ENCODE assay signal across 21 cellular contexts in the genomic region with DNA sequence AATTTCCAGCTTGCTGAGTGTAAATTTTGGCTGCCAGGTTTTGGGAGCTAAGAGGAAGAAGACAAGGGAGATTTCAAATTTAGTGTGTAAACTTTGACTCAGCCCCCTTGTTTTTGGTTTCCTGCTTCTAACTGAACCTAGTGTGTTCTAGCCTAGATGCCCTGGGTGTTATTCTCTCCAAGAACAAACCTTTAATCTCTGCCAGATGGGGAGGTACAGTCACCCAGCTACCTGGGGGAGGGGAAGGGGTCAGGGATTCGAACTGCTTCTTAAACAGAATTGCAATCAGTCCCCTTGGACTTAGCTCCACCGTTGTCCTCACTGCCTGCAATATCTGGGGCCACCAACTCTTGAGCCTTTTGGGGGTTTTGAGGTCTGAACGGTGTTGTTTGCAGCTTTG.
"Had no signal": no experiment of that assay in that cellular context is flagged by ENCODE, and none has a peak within 500 bp of the region (broad histone marks: within the 10 kb centered on the region; RNA-seq: fewer than 3 reads in every experiment).

No MANE protein-coding gene starts in this region.

- H3K4me1 ChIP-seq: ascending aorta, body of pancreas had no signal

- H3K27ac Mint-ChIP-seq: activated CD8-positive, alpha-beta T cell treated with anti-CD3 and anti-CD28 coated beads for 36 hours; activated naive CD8-positive, alpha-beta T cell treated with anti-CD3 and anti-CD28 coated beads, Interleukin-2, amount 10 ng/mL, durations not matched to agents 7 days and 5 days had no signal

- DNase-seq: activated CD4-positive, alpha-beta T cell treated with anti-CD3 and anti-CD28 coated beads for 4 hours; activated CD8-positive, alpha-beta memory T cell treated with anti-CD3 and anti-CD28 coated beads, Interleukin-2, amount 50 U/mL, for 4 hours; activated CD8-positive, alpha-beta T cell treated with anti-CD3 and anti-CD28 coated beads for 36 hours; activated naive CD4-positive, alpha-beta T cell treated with anti-CD3 and anti-CD28 coated beads, Interleukin-2, amount 50 U/mL, for 16 hours; activated naive CD8-positive, alpha-beta T cell treated with anti-CD3 and anti-CD28 coated beads, Interleukin-2, amount 10 ng/mL, durations not matched to agents 7 days and 5 days; body of pancreas; MG63; MV-4-11; NCI-H1105; NCI-H1436 treated with DMSO at 0.1 percent for 48 hours; NCI-H187; NCI-H2081; NCI-H510A treated with DMSO at 0.1 percent for 48 hours; SIG-M5; T-helper 1 cell had no signal

- H3K4me2 ChIP-seq: KMS-11 had no signal

- ATAC-seq: activated CD8-positive, alpha-beta T cell treated with anti-CD3 and anti-CD28 coated beads for 36 hours; body of pancreas had no signal

- H3K27me3 Mint-ChIP-seq: activated CD8-positive, alpha-beta T cell treated with anti-CD3 and anti-CD28 coated beads for 36 hours had no signal

- FAIRE-seq: bronchial epithelial cell had no signal

- H3K27me3 ChIP-seq: ascending aorta, body of pancreas, MG63 had no signal

- H3K27ac ChIP-seq: ascending aorta, body of pancreas, KMS-11, SK-N-MC, VCaP had no signal

- H3K4me3 Mint-ChIP-seq: activated CD8-positive, alpha-beta T cell treated with anti-CD3 and anti-CD28 coated beads for 36 hours; activated naive CD8-positive, alpha-beta T cell treated with anti-CD3 and anti-CD28 coated beads, Interleukin-2, amount 10 ng/mL, durations not matched to agents 7 days and 5 days; central memory CD8-positive, alpha-beta T cell had no signal

- H3K9ac ChIP-seq: KMS-11 had no signal

- H3K36me3 ChIP-seq: ascending aorta, MG63 had no signal

- H3K4me1 Mint-ChIP-seq: activated naive CD8-positive, alpha-beta T cell treated with anti-CD3 and anti-CD28 coated beads, Interleukin-2, amount 10 ng/mL, durations not matched to agents 7 days and 5 days; central memory CD8-positive, alpha-beta T cell had no signal

- H3K9me3 ChIP-seq: ascending aorta, body of pancreas, MG63 had no signal

- H3K4me3 ChIP-seq: ascending aorta, body of pancreas, MG63, SK-N-MC had no signal

- H3K36me3 Mint-ChIP-seq: activated naive CD8-positive, alpha-beta T cell treated with anti-CD3 and anti-CD28 coated beads, Interleukin-2, amount 10 ng/mL, durations not matched to agents 7 days and 5 days had no signal

- H3K9me3 Mint-ChIP-seq: central memory CD8-positive, alpha-beta T cell had no signal
